Comparison of ENCODE assay signal across 10 cellular contexts in genomic region chr10:10418397-10418796, GRCh38.
DNase-seq lines count a peak whose midpoint lies in the region; ATAC-seq lines count a peak whose summit lies in the region.
"Had no signal": no experiment of that assay in that cellular context is flagged by ENCODE, and none has a peak within 500 bp of the region (broad histone marks: within the 10 kb centered on the region; RNA-seq: fewer than 3 reads in every experiment).

No MANE protein-coding gene starts in this region.

- CTCF ChIA-PET in activated naive CD4-positive, alpha-beta T cell treated with anti-CD3 and anti-CD28 coated beads for 36 hours (lab: Charles Lee) = no interaction called here

- ATAC-seq in HG02852 (IDR thresholded peaks at IDR 0.05; ENCODE audit: unreplicated experiment) = peak; percentile 99
- ATAC-seq in stimulated activated memory B cell treated with anti-CD40 and anti-IgM and Interleukin-4, amounts not matched to agents 10 μg/mL and 1 μg/mL and 100 μg/mL, for 72 hours = peak; percentile 73
- ATAC-seq: right cardiac atrium had no signal

- no peaks in the 10 kb centered on the region for H3K27me3 Mint-ChIP-seq in activated naive CD4-positive, alpha-beta T cell treated with anti-CD3 and anti-CD28 coated beads for 36 hours (ENCODE audit: low read depth)
- no peaks in the 10 kb centered on the region for H3K27me3 Mint-ChIP-seq in stimulated activated memory B cell treated with anti-CD40 and anti-IgM and Interleukin-4, amounts not matched to agents 10 μg/mL and 1 μg/mL and 100 μg/mL, for 72 hours

- no peak overlapping the region for H3K4me3 Mint-ChIP-seq in activated naive CD4-positive, alpha-beta T cell treated with anti-CD3 and anti-CD28 coated beads for 36 hours
- H3K4me3 Mint-ChIP-seq in stimulated activated memory B cell treated with anti-CD40 and anti-IgM and Interleukin-4, amounts not matched to agents 10 μg/mL and 1 μg/mL and 100 μg/mL, for 72 hours = no peak overlapping the region

- H3K9me3 Mint-ChIP-seq in activated naive CD4-positive, alpha-beta T cell treated with anti-CD3 and anti-CD28 coated beads for 36 hours = no peaks in the 10 kb centered on the region
- H3K9me3 Mint-ChIP-seq in stimulated activated memory B cell treated with anti-CD40 and anti-IgM and Interleukin-4, amounts not matched to agents 10 μg/mL and 1 μg/mL and 100 μg/mL, for 72 hours = no peaks in the 10 kb centered on the region

- intact Hi-C loops in activated naive CD4-positive, alpha-beta T cell treated with anti-CD3 and anti-CD28 coated beads for 36 hours (cut with micrococcal nuclease) = loop anchor here (1.0 to 2.0 kb wide), 2 partner anchors 102 to 171 kb away; no protein-coding TSS in a partner anchor

- H3K4me1 Mint-ChIP-seq in activated naive CD4-positive, alpha-beta T cell treated with anti-CD3 and anti-CD28 coated beads for 36 hours (ENCODE audit: low read depth) = peaks cover 35% of the 10 kb centered on the region
- H3K4me1 Mint-ChIP-seq in stimulated activated memory B cell treated with anti-CD40 and anti-IgM and Interleukin-4, amounts not matched to agents 10 μg/mL and 1 μg/mL and 100 μg/mL, for 72 hours = peaks cover 7% of the 10 kb centered on the region

- peak; percentile 47 for DNase-seq in activated naive CD4-positive, alpha-beta T cell treated with anti-CD3 and anti-CD28 coated beads for 36 hours
- no peak for DNase-seq in activated naive CD4-positive, alpha-beta T cell (lab: John Stamatoyannopoulos, UW)
- DNase-seq in MV-4-11 (lab: John Stamatoyannopoulos, UW) (peak; percentile 87), DMS53 (lab: John Stamatoyannopoulos, UW) (no peak), epidermal melanocyte (ENCODE audit: insufficient read length, low spot score) (no peak), NCI-H1694 treated with DMSO at 0.1 percent for 48 hours (lab: John Stamatoyannopoulos, UW) (no peak)
- DNase-seq: brain microvascular endothelial cell, right cardiac atrium had no signal

- H3K36me3 Mint-ChIP-seq in activated naive CD4-positive, alpha-beta T cell treated with anti-CD3 and anti-CD28 coated beads for 36 hours (ENCODE audit: low read depth) = no peaks in the 10 kb centered on the region
- H3K36me3 Mint-ChIP-seq in stimulated activated memory B cell treated with anti-CD40 and anti-IgM and Interleukin-4, amounts not matched to agents 10 μg/mL and 1 μg/mL and 100 μg/mL, for 72 hours = no peaks in the 10 kb centered on the region

- H3K27ac Mint-ChIP-seq in activated naive CD4-positive, alpha-beta T cell treated with anti-CD3 and anti-CD28 coated beads for 36 hours = no peak overlapping the region
- no peak overlapping the region for H3K27ac Mint-ChIP-seq in stimulated activated memory B cell treated with anti-CD40 and anti-IgM and Interleukin-4, amounts not matched to agents 10 μg/mL and 1 μg/mL and 100 μg/mL, for 72 hours

Comparison
In these comparisons a context has a peak if more than half of its experiments do, and no peak if none do; other contexts are left out.
1. DNase-seq: peak in activated naive CD4-positive, alpha-beta T cell treated with anti-CD3 and anti-CD28 coated beads for 36 hours (single experiment) and MV-4-11 (single experiment); none in activated naive CD4-positive, alpha-beta T cell (0 of 4), DMS53 (single experiment), epidermal melanocyte (single experiment) and NCI-H1694 treated with DMSO at 0.1 percent for 48 hours (single experiment).